In genomic region chr7:103347507-103348267, GRCh38 we compare ENCODE assay signal across 1 cellular context.
TF ChIP-seq lines count a peak whose summit lies in the region.

PSMC2 (plus strand) TSS chr7:103347643; CDS start chr7:103347712, 69 bp downstream.

TF ChIP-seq in HepG2, 621 proteins besides CTCF, POLR2A, EP300 and RAD21 (continued from another document and continues in another):
- TF ChIP-seq UBTF (CRISPR knock-in tag; IDR thresholded peaks at IDR 0.05) (peak; percentile 77), MAZ (IDR thresholded peaks at IDR 0.05; ENCODE audit: borderline replicate concordance, low read depth, low read length) (no peak), MAZ (CRISPR knock-in tag; IDR thresholded peaks at IDR 0.05; ENCODE audit: low read depth) (peak; percentile 40; the same call in 1 of the 2 replicates), TBP (CRISPR knock-in tag; IDR thresholded peaks at IDR 0.05) (no peak), ESRRA (CRISPR knock-in tag; IDR thresholded peaks at IDR 0.05; ENCODE audit: low read depth) (no peak), ZNF235 (CRISPR knock-in tag; IDR thresholded peaks at IDR 0.05; ENCODE audit: borderline replicate concordance) (no peak), ZNF691 (CRISPR knock-in tag; IDR thresholded peaks at IDR 0.05; ENCODE audit: borderline replicate concordance, low read depth) (no peak), SAP130 (CRISPR knock-in tag; IDR thresholded peaks at IDR 0.05; ENCODE audit: low read depth) (peak; percentile 95), GATAD1 (CRISPR knock-in tag; IDR thresholded peaks at IDR 0.05) (peak; percentile 96), ARID2 (CRISPR knock-in tag; IDR thresholded peaks at IDR 0.05; ENCODE audit: borderline replicate concordance) (no peak), RARG (CRISPR knock-in tag; IDR thresholded peaks at IDR 0.05; ENCODE audit: low read depth) (no peak), ZNF101 (CRISPR knock-in tag; IDR thresholded peaks at IDR 0.05; ENCODE audit: borderline replicate concordance, low read depth) (0 out of 2 replicates have a peak, but pooled peaks have one; percentile 49), MLXIP (CRISPR knock-in tag; IDR thresholded peaks at IDR 0.05; ENCODE audit: borderline replicate concordance) (no peak), AHR (CRISPR knock-in tag; IDR thresholded peaks at IDR 0.05) (no peak; the same call in 1 of the 2 replicates), IKZF1 (IDR thresholded peaks at IDR 0.05) (no peak), SRY (CRISPR knock-in tag; IDR thresholded peaks at IDR 0.05) (no peak; the same call in 1 of the 2 replicates), KLF13 (CRISPR knock-in tag; IDR thresholded peaks at IDR 0.05) (no peak), ETS1 (CRISPR knock-in tag; IDR thresholded peaks at IDR 0.05) (no peak), ZBTB4 (CRISPR knock-in tag; IDR thresholded peaks at IDR 0.05; ENCODE audit: borderline replicate concordance) (no peak), MIER2 (CRISPR knock-in tag; IDR thresholded peaks at IDR 0.05) (0 out of 2 replicates have a peak, but pooled peaks have one; percentile 32), E2F1 (CRISPR knock-in tag; IDR thresholded peaks at IDR 0.05) (no peak), ZNF34 (CRISPR knock-in tag; IDR thresholded peaks at IDR 0.05; ENCODE audit: borderline replicate concordance) (no peak), BATF2 (CRISPR knock-in tag; IDR thresholded peaks at IDR 0.05) (no peak), SMAD1 (CRISPR knock-in tag; IDR thresholded peaks at IDR 0.05; ENCODE audit: borderline replicate concordance, low read depth) (no peak), HNRNPUL1 (IDR thresholded peaks at IDR 0.05; ENCODE audit: low read depth, low read length) (no peak), DPF2 (CRISPR knock-in tag; IDR thresholded peaks at IDR 0.05; ENCODE audit: borderline replicate concordance, low read depth) (no peak), ZNF382 (CRISPR knock-in tag; IDR thresholded peaks at IDR 0.05; ENCODE audit: borderline replicate concordance) (no peak), TOPORS (CRISPR knock-in tag; IDR thresholded peaks at IDR 0.05) (no peak), ZNF770 (CRISPR knock-in tag; IDR thresholded peaks at IDR 0.05) (0 out of 2 replicates have a peak, but pooled peaks have one; percentile 14), ZNF614 (CRISPR knock-in tag; IDR thresholded peaks at IDR 0.05; ENCODE audit: borderline replicate concordance) (peak; percentile 79), SALL1 (CRISPR knock-in tag; IDR thresholded peaks at IDR 0.05) (peak; percentile 67), NFYC (CRISPR knock-in tag; IDR thresholded peaks at IDR 0.05) (0 out of 2 replicates have a peak, but pooled peaks have one; percentile 11), PCBP1 (IDR thresholded peaks at IDR 0.05; ENCODE audit: borderline replicate concordance, low read depth, low read length) (no peak), KLF16 (CRISPR knock-in tag; IDR thresholded peaks at IDR 0.05) (peak in 1 of 2 experiments; percentile 76; a peak in 1 of 4 replicates), ZNF562 (CRISPR knock-in tag; IDR thresholded peaks at IDR 0.05; ENCODE audit: borderline replicate concordance) (no peak), NCOA2 (CRISPR knock-in tag; IDR thresholded peaks at IDR 0.05) (peak; percentile 20; the same call in 1 of the 2 replicates), TRIM22 (IDR thresholded peaks at IDR 0.05) (no peak), THAP8 (CRISPR knock-in tag; IDR thresholded peaks at IDR 0.05; ENCODE audit: borderline replicate concordance) (no peak), ZNF512B (CRISPR knock-in tag; IDR thresholded peaks at IDR 0.05; ENCODE audit: borderline replicate concordance) (0 out of 2 replicates have a peak, but pooled peaks have one; percentile 51)
